In the genomic region with DNA sequence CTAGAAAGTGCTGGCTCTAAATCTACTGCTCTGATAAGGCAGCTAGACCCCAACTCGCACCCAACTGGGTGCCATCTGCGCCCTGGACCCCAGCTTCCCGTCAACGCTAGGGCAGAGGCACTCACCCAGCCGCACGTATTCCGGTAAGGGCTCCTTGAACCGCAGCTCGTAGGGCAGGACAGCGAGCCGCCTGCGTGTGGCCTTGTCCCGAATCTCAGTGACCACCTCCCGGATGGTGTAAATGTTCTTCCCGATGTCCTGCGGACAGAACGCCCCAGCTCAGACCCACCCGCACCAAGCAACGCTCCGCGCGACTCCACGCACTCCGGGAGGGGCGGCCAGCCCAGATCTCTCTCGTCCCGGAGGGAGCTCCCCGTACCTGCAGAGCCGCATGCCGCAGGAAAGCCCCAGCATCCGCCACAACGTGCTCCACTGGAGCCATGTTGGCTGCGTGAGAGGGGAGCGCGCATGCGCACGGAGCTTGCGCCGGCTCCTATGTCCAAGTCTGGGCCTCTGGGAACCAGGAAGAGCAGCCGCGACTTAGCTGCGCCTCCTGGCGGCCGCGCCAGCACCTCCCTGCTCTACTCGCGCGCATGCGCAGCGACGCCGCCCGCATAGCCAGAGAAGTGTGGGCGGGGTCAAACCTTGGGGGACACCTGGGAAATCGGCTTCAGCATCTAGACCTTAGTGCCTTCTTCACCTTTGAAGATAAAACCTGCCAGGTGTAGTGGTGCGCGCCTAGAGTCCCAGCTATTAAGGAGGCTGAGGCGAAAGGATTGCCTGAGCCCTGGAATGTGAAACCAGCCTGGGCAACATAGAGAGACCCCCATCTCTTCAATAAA, we compare ENCODE assay signal across 7 cellular contexts. TPM values are rescaled to one million over a fixed set of nuclear protein-coding genes. Genes with fewer than 3 reads are reported as not detected.
DNase-seq lines count a peak whose midpoint lies in the region; ATAC-seq, FAIRE-seq and TF ChIP-seq lines count a peak whose summit lies in the region.

Gene NOB1, minus strand, starts transcription at position 458 of the 842 bp plus-strand sequence. Its CDS starts 16 bp downstream, at position 442.

- no peaks in the 10 kb centered on the region for H3K9me3 Mint-ChIP-seq in T-helper 2 cell treated with Interferon-gamma antibody and Interleukin-4, amounts not matched to agents 5 μg/mL and 100 μg/mL, for 36 hours
- H3K9me3 Mint-ChIP-seq in astrocyte (ENCODE audit: unreplicated experiment) = no peaks in the 10 kb centered on the region

- H3K36me3 ChIP-seq in astrocyte (ENCODE audit: insufficient read depth, low read length) = peaks cover 18% of the 10 kb centered on the region

- peak within 1 kb of the TSS; percentile 55 for H3K27ac ChIP-seq in astrocyte (ENCODE audit: low read depth, low read length)

- peaks cover 34% of the 10 kb centered on the region for H3K36me3 Mint-ChIP-seq in T-helper 2 cell treated with Interferon-gamma antibody and Interleukin-4, amounts not matched to agents 5 μg/mL and 100 μg/mL, for 36 hours (ENCODE audit: low read depth)
- peaks cover 7% of the 10 kb centered on the region for H3K36me3 Mint-ChIP-seq in astrocyte (ENCODE audit: low read depth, unreplicated experiment)

- H3K4me3 Mint-ChIP-seq in T-helper 2 cell treated with Interferon-gamma antibody and Interleukin-4, amounts not matched to agents 5 μg/mL and 100 μg/mL, for 36 hours = peak within 1 kb of the TSS; percentile 99
- peak within 1 kb of the TSS; percentile 100 for H3K4me3 Mint-ChIP-seq in astrocyte (ENCODE audit: unreplicated experiment)

- no peaks in the 10 kb centered on the region for H3K27me3 ChIP-seq in astrocyte (ENCODE audit: insufficient read depth, low read length)

- ATAC-seq in GM18502 (IDR thresholded peaks at IDR 0.05; ENCODE audit: poor library complexity, unreplicated experiment) (peak; percentile 94), HG02970 (IDR thresholded peaks at IDR 0.05; ENCODE audit: low FRiP score, unreplicated experiment) (peak; percentile 97)

- peak; percentile 97 for TF ChIP-seq CTCF in astrocyte (IDR thresholded peaks at IDR 0.05; ENCODE audit: insufficient read depth, low read depth, low read length)

- peaks cover 16% of the 10 kb centered on the region for H4K20me1 ChIP-seq in astrocyte (ENCODE audit: insufficient read depth, low read length)

- FAIRE-seq in astrocyte (lab: Jason Lieb, UNC) = no peak

- DNase-seq in NCI-H1930 (lab: John Stamatoyannopoulos, UW) (peak; percentile 87 to 91), astrocyte (ENCODE audit: low read depth) (peak; percentile 83), hepatic stellate cell (ENCODE audit: low spot score) (peak; percentile 95), renal cortical epithelial cell (ENCODE audit: low read depth) (peak; percentile 94)
- peak; percentile 98 for DNase-seq in T-helper 2 cell treated with Interferon-gamma antibody and Interleukin-4, amounts not matched to agents 5 μg/mL and 100 μg/mL, for 36 hours (ENCODE audit: low spot score)

- H3K9ac ChIP-seq in astrocyte (ENCODE audit: low read length) = peak within 1 kb of the TSS; percentile 92

- H3K9me3 ChIP-seq in astrocyte (ENCODE audit: insufficient read depth, low read depth, low read length) = no peaks in the 10 kb centered on the region

- peaks cover 48% of the 10 kb centered on the region for H3K79me2 ChIP-seq in astrocyte (ENCODE audit: insufficient read depth, low read length)

- H3K27me3 Mint-ChIP-seq in T-helper 2 cell treated with Interferon-gamma antibody and Interleukin-4, amounts not matched to agents 5 μg/mL and 100 μg/mL, for 36 hours (ENCODE audit: low read depth) = no peaks in the 10 kb centered on the region
- H3K27me3 Mint-ChIP-seq in astrocyte (ENCODE audit: low read depth, unreplicated experiment) = peaks cover 7% of the 10 kb centered on the region

- H3K4me1 Mint-ChIP-seq in T-helper 2 cell treated with Interferon-gamma antibody and Interleukin-4, amounts not matched to agents 5 μg/mL and 100 μg/mL, for 36 hours (ENCODE audit: low read depth) = peaks cover 23% of the 10 kb centered on the region
- no peaks in the 10 kb centered on the region for H3K4me1 Mint-ChIP-seq in astrocyte (ENCODE audit: low read depth, unreplicated experiment)

- peak within 1 kb of the TSS; percentile 92 for H3K4me3 ChIP-seq in astrocyte (ENCODE audit: insufficient read depth, low read depth, low read length)

- H3K4me1 ChIP-seq in astrocyte (ENCODE audit: insufficient read depth, low read length) = peaks cover 7% of the 10 kb centered on the region

- H2AFZ ChIP-seq in astrocyte (ENCODE audit: low read depth, low read length) = peak within 1 kb of the TSS; percentile 83

- H3K27ac Mint-ChIP-seq in T-helper 2 cell treated with Interferon-gamma antibody and Interleukin-4, amounts not matched to agents 5 μg/mL and 100 μg/mL, for 36 hours = peak within 1 kb of the TSS; percentile 96
- peak within 1 kb of the TSS; percentile 86 for H3K27ac Mint-ChIP-seq in astrocyte (ENCODE audit: unreplicated experiment)

- peak within 1 kb of the TSS; percentile 85 for H3K4me2 ChIP-seq in astrocyte (ENCODE audit: low read length)

RNA-seq across cellular contexts. Expression of gene NOB1, which starts in this region (rescaled TPM):
- 41.9 and 46.0 TPM in 2 replicates for total RNA-seq in astrocyte
- 9.9 and 23.4 TPM in 2 replicates for total RNA-seq in renal cortical epithelial cell

Comparison
In these comparisons a context has a peak if more than half of its experiments do, and no peak if none do; other contexts are left out.
1. Peak in every context shown above with its lines: DNase-seq, ATAC-seq, H3K4me3 ChIP-seq and H3K27ac ChIP-seq.